ENCODE assay signal across 27 cellular contexts in the genomic region with DNA sequence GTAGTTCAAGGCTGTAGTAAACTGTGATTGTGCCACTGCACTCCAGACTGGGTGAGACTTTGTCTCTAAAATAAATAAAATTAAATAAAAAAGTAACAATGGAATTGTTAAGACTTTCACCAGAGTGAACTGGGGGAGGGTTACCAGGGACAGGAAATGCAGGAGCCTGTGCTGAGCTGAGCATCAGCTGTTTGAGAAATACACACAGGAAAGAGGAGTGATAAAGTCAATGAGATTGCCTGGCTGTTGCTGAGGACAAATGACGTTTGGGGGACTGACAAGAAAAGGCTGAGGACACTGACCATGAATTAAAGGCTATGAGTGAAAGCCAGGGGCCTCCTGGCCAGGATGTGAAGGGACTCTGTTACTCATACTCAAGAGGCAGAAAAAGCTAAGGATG.
"Had no signal": no experiment of that assay in that cellular context is flagged by ENCODE, and none has a peak within 500 bp of the region (broad histone marks: within the 10 kb centered on the region; RNA-seq: fewer than 3 reads in every experiment).

No MANE protein-coding gene starts in this region.

- DNase-seq: activated CD4-positive, alpha-beta memory T cell treated with anti-CD3 and anti-CD28 coated beads, Interleukin-2, amount 10 ng/mL, durations not matched to agents 7 days and 5 days; activated CD4-positive, alpha-beta T cell treated with anti-CD3 and anti-CD28 coated beads for 1 hour; activated CD4-positive, alpha-beta T cell treated with anti-CD3 and anti-CD28 coated beads, Interleukin-2, amount 10 ng/mL, durations not matched to agents 7 days and 5 days; activated CD8-positive, alpha-beta memory T cell treated with anti-CD3 and anti-CD28 coated beads, Interleukin-2, amount 50 U/mL, for 48 hours; activated gamma-delta T cell; activated naive CD4-positive, alpha-beta T cell treated with anti-CD3 and anti-CD28 coated beads, Interleukin-2, amount 50 U/mL, for 16 hours; activated T-cell treated with anti-CD3 and anti-CD28 coated beads, Interleukin-2, amount 50 U/mL, for 24 hours; amygdala; caudate nucleus; foreskin keratinocyte; heart left ventricle; hypothalamus; immature natural killer cell; mammary epithelial cell; naive thymus-derived CD8-positive, alpha-beta T cell; occipital lobe; psoas muscle; SK-N-SH; stimulated activated CD4-positive, alpha-beta T cell treated with anti-CD3 and anti-CD28 coated beads, Interleukin-2, amount 100 ng/mL, for 48 hours; stomach; SW 1271; T-helper 9 cell; tibial artery had no signal

- H3K4me3 Mint-ChIP-seq: activated CD4-positive, alpha-beta memory T cell treated with anti-CD3 and anti-CD28 coated beads, Interleukin-2, amount 10 ng/mL, durations not matched to agents 7 days and 5 days; activated CD4-positive, alpha-beta T cell treated with anti-CD3 and anti-CD28 coated beads, Interleukin-2, amount 10 ng/mL, durations not matched to agents 7 days and 5 days; activated T-cell treated with anti-CD3 and anti-CD28 coated beads, Interleukin-2, amount 50 U/mL, for 24 hours; immature natural killer cell; naive thymus-derived CD8-positive, alpha-beta T cell; neural crest cell; T-helper 1 cell treated with Interleukin-12 subunit alpha and Interleukin-12 subunit beta and Interleukin-4 antibody, amounts not matched to agents 30 μg/mL and 1 μg/mL, for 36 hours; WTC11 had no signal

- H3K4me1 Mint-ChIP-seq: activated CD4-positive, alpha-beta memory T cell treated with anti-CD3 and anti-CD28 coated beads, Interleukin-2, amount 10 ng/mL, durations not matched to agents 7 days and 5 days; immature natural killer cell; neural crest cell had no signal

- ATAC-seq: esophagus mucosa; foreskin keratinocyte; naive thymus-derived CD8-positive, alpha-beta T cell; psoas muscle; WTC11 had no signal

- H3K9me3 Mint-ChIP-seq: activated CD4-positive, alpha-beta memory T cell treated with anti-CD3 and anti-CD28 coated beads, Interleukin-2, amount 10 ng/mL, durations not matched to agents 7 days and 5 days; activated CD4-positive, alpha-beta T cell treated with anti-CD3 and anti-CD28 coated beads, Interleukin-2, amount 10 ng/mL, durations not matched to agents 7 days and 5 days; activated T-cell treated with anti-CD3 and anti-CD28 coated beads, Interleukin-2, amount 50 U/mL, for 24 hours; immature natural killer cell; naive thymus-derived CD8-positive, alpha-beta T cell; T-helper 1 cell treated with Interleukin-12 subunit alpha and Interleukin-12 subunit beta and Interleukin-4 antibody, amounts not matched to agents 30 μg/mL and 1 μg/mL, for 36 hours had no signal

- H3K27ac Mint-ChIP-seq: activated CD4-positive, alpha-beta memory T cell treated with anti-CD3 and anti-CD28 coated beads, Interleukin-2, amount 10 ng/mL, durations not matched to agents 7 days and 5 days; activated CD4-positive, alpha-beta T cell treated with anti-CD3 and anti-CD28 coated beads, Interleukin-2, amount 10 ng/mL, durations not matched to agents 7 days and 5 days; activated T-cell treated with anti-CD3 and anti-CD28 coated beads, Interleukin-2, amount 50 U/mL, for 24 hours; immature natural killer cell; T-helper 1 cell treated with Interleukin-12 subunit alpha and Interleukin-12 subunit beta and Interleukin-4 antibody, amounts not matched to agents 30 μg/mL and 1 μg/mL, for 36 hours; WTC11 had no signal
